In the genomic region with DNA sequence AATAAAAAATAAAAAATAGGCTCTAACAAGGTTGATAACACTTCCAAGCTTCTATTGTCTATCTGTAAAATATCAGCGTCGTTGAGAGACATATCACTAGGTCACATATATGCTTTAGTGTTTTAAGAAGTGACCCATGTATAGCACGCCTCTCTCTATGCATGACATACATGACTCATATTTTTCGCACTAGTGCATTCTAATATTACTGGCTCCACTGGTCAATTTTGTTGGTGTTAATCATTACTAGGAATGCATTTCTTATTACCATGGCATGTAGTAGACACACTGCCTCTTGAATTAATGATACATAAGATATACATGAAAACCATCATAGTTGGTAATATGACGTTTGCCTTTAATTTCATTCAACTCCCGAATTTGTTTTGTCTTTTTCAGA, we compare ENCODE assay signal across 26 cellular contexts.
"Had no signal": no experiment of that assay in that cellular context is flagged by ENCODE, and none has a peak within 500 bp of the region (broad histone marks: within the 10 kb centered on the region; RNA-seq: fewer than 3 reads in every experiment).

No MANE protein-coding gene starts in this region.

- H3K9me3 ChIP-seq: MG63, Peyer's patch, SJSA1 had no signal

- H3K27me3 ChIP-seq: MG63, Peyer's patch, SJSA1 had no signal

- H3K4me2 ChIP-seq: PC-9 had no signal

- ATAC-seq: HepG2 had no signal

- FAIRE-seq: HepG2 had no signal

- DNase-seq: IMR-90, Karpas-422, KG1, MG63, NCI-H1092, NCI-H1105 treated with DMSO at 0.1 percent for 48 hours, NCI-H1417 treated with DMSO at 0.1 percent for 48 hours, NCI-H146, NCI-H1694 treated with DMSO at 0.1 percent for 48 hours, NCI-H1930, NCI-H2081 treated with DMSO at 0.1 percent for 48 hours, NCI-H2171, NCI-H226, NCI-H446, NCI-H510A, NCI-H524 treated with DMSO at 0.1 percent for 48 hours, NCI-H69, NCI-H774, PC-9, Peyer's patch, Right ventricle myocardium superior, RPMI8226, SIG-M5 had no signal

- H3K36me3 ChIP-seq: MG63, Peyer's patch, SJSA1 had no signal

- H3K4me3 ChIP-seq: MG63, PC-9, Peyer's patch, SJSA1, SK-N-MC had no signal

- H3K27ac ChIP-seq: PC-9, Peyer's patch, SJSA1, SK-N-MC had no signal

- H3K4me1 ChIP-seq: Peyer's patch, SJSA1 had no signal

- H2AFZ ChIP-seq: PC-9 had no signal
